Comparison of ENCODE assay signal across 8 cellular contexts in the genomic region with DNA sequence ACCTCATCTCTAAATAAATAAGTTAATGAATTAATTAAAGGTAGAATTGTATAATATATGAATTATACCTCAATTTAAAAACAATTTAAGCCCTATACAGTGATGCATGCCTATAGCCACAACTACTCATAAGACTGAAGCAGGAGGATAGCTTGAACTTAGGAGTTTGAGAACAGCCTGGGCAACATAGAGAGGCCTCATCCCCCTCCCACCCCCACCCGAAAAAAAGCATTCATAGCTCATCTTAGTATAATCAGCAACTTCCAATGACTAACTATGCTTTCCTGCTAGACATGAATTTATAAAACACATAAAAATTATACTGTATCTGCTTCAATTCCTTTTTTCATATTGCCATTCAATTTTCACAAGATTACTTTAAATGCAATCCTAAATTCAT. TPM values are rescaled to one million over a fixed set of nuclear protein-coding genes. Genes with fewer than 3 reads are reported as not detected.
DNase-seq lines count a peak whose midpoint lies in the region; ATAC-seq, FAIRE-seq and TF ChIP-seq lines count a peak whose summit lies in the region.

No MANE protein-coding gene starts in this region.

- H2AFZ ChIP-seq in neural progenitor cell (replicated peaks) = no peak overlapping the region

- peaks cover 13 to 31% of the 10 kb centered on the region in 2 donors for H3K4me1 ChIP-seq in duodenal mucosa (ENCODE audit: control insufficient read depth in 1 of 2, insufficient read depth in 2 of 2, low read length in 2 of 2)
- peaks cover 13% of the 10 kb centered on the region for H3K4me1 ChIP-seq in neural progenitor cell

- ATAC-seq in HG02571 (IDR thresholded peaks at IDR 0.05; ENCODE audit: unreplicated experiment) = no peak
- ATAC-seq in GM21367 (IDR thresholded peaks at IDR 0.05; ENCODE audit: unreplicated experiment) = no peak

- H3K36me3 ChIP-seq in duodenal mucosa (ENCODE audit: control insufficient read depth in 1 of 2, insufficient read depth in 2 of 2, low read length in 2 of 2) (no peaks in the 10 kb centered on the region), neural progenitor cell (peaks cover 5% of the 10 kb centered on the region)

- H3K9me3 ChIP-seq in duodenal mucosa (ENCODE audit: control insufficient read depth in 1 of 2, low read length in 2 of 2) (no peaks in the 10 kb centered on the region), neural progenitor cell (ENCODE audit: low read depth) (no peaks in the 10 kb centered on the region)

- peaks cover 26% of the 10 kb centered on the region for H3K4me1 Mint-ChIP-seq in neural progenitor cell

- H3K27me3 Mint-ChIP-seq in neural progenitor cell (ENCODE audit: insufficient read depth, low read depth) = peaks cover 3% of the 10 kb centered on the region

- H3K9me3 Mint-ChIP-seq in neural progenitor cell = no peaks in the 10 kb centered on the region

- H3K79me2 ChIP-seq in neural progenitor cell (ENCODE audit: low read depth) = peaks cover 62% of the 10 kb centered on the region

- TF ChIP-seq CTCF in NB4 (IDR thresholded peaks at IDR 0.05; ENCODE audit: low read depth, low read length) (no peak), neural progenitor cell (IDR thresholded peaks at IDR 0.05) (no peak)

- H3K9ac ChIP-seq in duodenal mucosa (ENCODE audit: low read depth in 1 of 2, low read length in 2 of 2) (peak overlapping the region in 1 of 2 donors; percentile 99), neural progenitor cell (peak overlapping the region; percentile 28)

- no peak for FAIRE-seq in GM19239 (lab: Jason Lieb, UNC)

- peaks cover 30% of the 10 kb centered on the region for H3F3A ChIP-seq in neural progenitor cell (ENCODE audit: low read depth)

- H3K4me3 Mint-ChIP-seq in neural progenitor cell = peak overlapping the region; percentile 100

- H3K4me2 ChIP-seq in neural progenitor cell = peak overlapping the region; percentile 89

- H3K27me3 ChIP-seq in duodenal mucosa (ENCODE audit: control insufficient read depth in 1 of 2, insufficient read depth in 2 of 2, low read length in 2 of 2) (no peaks in the 10 kb centered on the region), neural progenitor cell (no peaks in the 10 kb centered on the region)

- no peak overlapping the region for H3K27ac Mint-ChIP-seq in neural progenitor cell

- peaks cover 2% of the 10 kb centered on the region for H3K36me3 Mint-ChIP-seq in neural progenitor cell

- peaks cover 19% of the 10 kb centered on the region for H4K20me1 ChIP-seq in neural progenitor cell (ENCODE audit: low read depth)

- TF ChIP-seq POLR2A in NB4 (IDR thresholded peaks at IDR 0.05; ENCODE audit: extremely low read depth, insufficient read length) = no peak

- no peak for DNase-seq in NB4 (ENCODE audit: low read depth)
- no peak for DNase-seq in neural progenitor cell (ENCODE audit: low spot score)
- DNase-seq in GM19239 (ENCODE audit: insufficient read length, low spot score) = no peak
- DNase-seq in activated CD8-positive, alpha-beta memory T cell treated with anti-CD3 and anti-CD28 coated beads for 24 hours = no peak

- H3K27ac ChIP-seq in duodenal mucosa (ENCODE audit: low read depth, low read length) (no peak overlapping the region), neural progenitor cell (no peak overlapping the region)

- H3K4me3 ChIP-seq in GM08714 (ENCODE audit: low read length) = peak overlapping the region; percentile 93
- H3K4me3 ChIP-seq in NB4 (ENCODE audit: low read depth, low read length) = peak overlapping the region; percentile 68
- H3K4me3 ChIP-seq in duodenal mucosa (ENCODE audit: low read depth in 1 of 2, low read length in 2 of 2) = peak overlapping the region; percentile 94 to 98
- H3K4me3 ChIP-seq in neural progenitor cell = peak overlapping the region; percentile 84

RNA-seq across cellular contexts. Expression of a gene that starts 1.6 kb away (rescaled TPM):
- 94.3 and 111 TPM in 2 replicates for total RNA-seq in neural progenitor cell (ENCODE audit: low replicate concordance)
